13 cellular contexts compared by ENCODE assay signal in genomic region chr18:78875998-78876650, GRCh38.
"Had no signal": no experiment of that assay in that cellular context is flagged by ENCODE, and none has a peak within 500 bp of the region (broad histone marks: within the 10 kb centered on the region; RNA-seq: fewer than 3 reads in every experiment).

No MANE protein-coding gene starts in this region.

- H3K36me3 ChIP-seq: left ventricle myocardium inferior, neutrophil, right lobe of liver, transverse colon, upper lobe of left lung had no signal

- H3K4me3 ChIP-seq: left ventricle myocardium inferior, psoas muscle, right lobe of liver, transverse colon, upper lobe of left lung had no signal

- H2AFZ ChIP-seq: parathyroid adenoma had no signal

- H3K79me2 ChIP-seq: parathyroid adenoma had no signal

- ATAC-seq: naive thymus-derived CD8-positive, alpha-beta T cell; psoas muscle; stimulated activated memory B cell treated with anti-CD40 and anti-IgM and Interleukin-4, amounts not matched to agents 10 μg/mL and 1 μg/mL and 100 μg/mL, for 72 hours had no signal

- H3K27me3 ChIP-seq: right lobe of liver, transverse colon, upper lobe of left lung had no signal

- DNase-seq: left ventricle myocardium inferior; mammary epithelial cell; mesenchymal stem cell; occipital lobe; psoas muscle; right lobe of liver; stimulated activated naive CD4-positive, alpha-beta T cell treated with Interleukin-2 at 50 U/mL for 16 hours had no signal

- H3K4me1 ChIP-seq: left ventricle myocardium inferior, parathyroid adenoma, psoas muscle, right lobe of liver, transverse colon had no signal

- H3K27ac ChIP-seq: left ventricle myocardium inferior, neutrophil, parathyroid adenoma, psoas muscle, right lobe of liver, transverse colon, upper lobe of left lung had no signal

- H3K9ac ChIP-seq: parathyroid adenoma had no signal

- H3K9me3 ChIP-seq: left ventricle myocardium inferior, neutrophil, psoas muscle, right lobe of liver, transverse colon, upper lobe of left lung had no signal
